ENCODE assay signal across 12 cellular contexts in the genomic region with DNA sequence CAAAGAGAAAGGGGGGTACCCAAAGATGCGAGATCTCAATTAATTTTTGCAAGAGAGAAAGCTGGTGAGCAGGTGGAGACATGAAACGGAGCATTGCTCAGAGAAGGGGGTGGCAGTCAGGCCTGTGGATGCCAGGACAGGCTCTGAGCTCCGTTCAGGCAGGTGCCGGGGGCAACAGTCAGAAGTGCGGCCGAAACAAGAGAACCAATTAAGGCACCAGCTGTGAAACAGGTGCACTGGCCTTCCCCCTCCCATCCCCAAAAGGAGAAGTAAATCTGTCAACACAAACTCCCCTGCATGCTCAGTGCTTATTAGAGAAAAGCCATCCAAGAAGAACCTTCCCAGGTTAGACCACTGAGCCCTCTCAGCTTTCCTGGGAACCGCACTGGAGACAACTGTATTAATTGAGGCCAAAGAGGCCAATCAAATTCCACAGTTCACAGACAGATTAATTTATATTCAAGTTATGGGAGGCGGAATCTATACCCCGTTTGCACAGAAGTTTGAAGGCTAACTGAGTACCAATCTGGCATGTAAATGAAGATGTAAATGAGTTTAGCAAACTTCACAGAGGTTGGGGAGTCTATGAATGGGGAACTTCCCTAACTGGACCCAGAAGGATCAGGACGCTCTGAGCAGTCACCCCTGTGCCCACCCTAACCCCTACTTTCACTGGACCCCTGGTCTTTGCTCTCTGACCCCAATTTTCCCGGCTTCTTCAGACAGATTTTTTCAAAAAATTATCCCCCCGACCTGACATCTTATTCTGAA. TPM values are rescaled to one million over a fixed set of nuclear protein-coding genes. Genes with fewer than 3 reads are reported as not detected.
DNase-seq lines count a peak whose midpoint lies in the region; ATAC-seq, FAIRE-seq and TF ChIP-seq lines count a peak whose summit lies in the region.
"Had no signal": no experiment of that assay in that cellular context is flagged by ENCODE, and none has a peak within 500 bp of the region (broad histone marks: within the 10 kb centered on the region; RNA-seq: fewer than 3 reads in every experiment).

No MANE protein-coding gene starts in this region.

- no peak for TF ChIP-seq CTCF in RWPE1 (conservative IDR thresholded peaks at IDR 0.05; ENCODE audit: low read depth)

- in situ Hi-C loops in ACHN (cut with HindIII; ENCODE audit: low pct_ligation_motif_present, low pct_unique_long_range_greater_than_20kb, low sequenced_read_pairs) = no loop called here

- H3K4me3 Mint-ChIP-seq in stimulated activated memory B cell treated with anti-CD40 and anti-IgM and Interleukin-4, amounts not matched to agents 10 μg/mL and 1 μg/mL and 100 μg/mL, for 72 hours = no peak overlapping the region

- CTCF ChIA-PET in RWPE1 (lab: Yijun Ruan, JAX) = interaction anchor here (0.6 kb wide), 2 partner anchors 18 to 1684 kb away, joined by 3 to 5 read pairs; no protein-coding TSS in a partner anchor

- H3K27me3 Mint-ChIP-seq in stimulated activated memory B cell treated with anti-CD40 and anti-IgM and Interleukin-4, amounts not matched to agents 10 μg/mL and 1 μg/mL and 100 μg/mL, for 72 hours = no peaks in the 10 kb centered on the region

- POLR2A ChIA-PET in RWPE1 (lab: Yijun Ruan, JAX; ENCODE audit: low non-redundant PET) = no interaction called here

- H3K36me3 Mint-ChIP-seq in stimulated activated memory B cell treated with anti-CD40 and anti-IgM and Interleukin-4, amounts not matched to agents 10 μg/mL and 1 μg/mL and 100 μg/mL, for 72 hours = peaks cover 62% of the 10 kb centered on the region

- no peak for FAIRE-seq in frontal cortex (lab: Jason Lieb, UNC)

- H3K9me3 Mint-ChIP-seq in stimulated activated memory B cell treated with anti-CD40 and anti-IgM and Interleukin-4, amounts not matched to agents 10 μg/mL and 1 μg/mL and 100 μg/mL, for 72 hours = peaks cover 4% of the 10 kb centered on the region

- peaks cover 17% of the 10 kb centered on the region for H3K4me1 Mint-ChIP-seq in stimulated activated memory B cell treated with anti-CD40 and anti-IgM and Interleukin-4, amounts not matched to agents 10 μg/mL and 1 μg/mL and 100 μg/mL, for 72 hours

- H3K27ac ChIP-seq in RWPE1 = no peak overlapping the region

- peak; percentile 92 for ATAC-seq in HG02759 (IDR thresholded peaks at IDR 0.05; ENCODE audit: unreplicated experiment)
- ATAC-seq in stimulated activated memory B cell treated with anti-CD40 and anti-IgM and Interleukin-4, amounts not matched to agents 10 μg/mL and 1 μg/mL and 100 μg/mL, for 72 hours = peak; percentile 99
- ATAC-seq: sciatic nerve had no signal

- peak overlapping the region; percentile 61 for H3K27ac Mint-ChIP-seq in stimulated activated memory B cell treated with anti-CD40 and anti-IgM and Interleukin-4, amounts not matched to agents 10 μg/mL and 1 μg/mL and 100 μg/mL, for 72 hours

- DNase-seq in NCI-H748 (lab: John Stamatoyannopoulos, UW; ENCODE audit: unreplicated experiment) (peak; percentile 74), NCI-H748 treated with DMSO at 0.1 percent for 48 hours (lab: John Stamatoyannopoulos, UW) (no peak), NCI-H146 treated with DMSO at 0.1 percent for 48 hours (lab: John Stamatoyannopoulos, UW; ENCODE audit: unreplicated experiment) (peak; percentile 68), frontal cortex (ENCODE audit: low spot score in 2 of 2) (no peak), ACHN (no peak), RWPE1 (ENCODE audit: low spot score) (no peak)
- DNase-seq: activated CD4-positive, alpha-beta T cell treated with anti-CD3 and anti-CD28 coated beads for 4 hours; NCI-H82 had no signal

RNA-seq across cellular contexts. Expression of a gene that starts 20.9 kb away (rescaled TPM):
- 0.82 TPM for total RNA-seq in frontal cortex
- total RNA-seq: A673 had no signal

RNA-seq across cellular contexts. Expression of a gene that starts 57.3 kb away (rescaled TPM):
- total RNA-seq in frontal cortex = 18.3 TPM

Comparison
In these comparisons a context has a peak if more than half of its experiments do, and no peak if none do; other contexts are left out.
1. DNase-seq: peak in NCI-H748 (single experiment) and NCI-H146 treated with DMSO at 0.1 percent for 48 hours (single experiment); none in NCI-H748 treated with DMSO at 0.1 percent for 48 hours (single experiment), frontal cortex (0 of 2), ACHN (single experiment) and RWPE1 (single experiment).